ENCODE assay signal across 8 cellular contexts in genomic region chr4:121484633-121485032, GRCh38.
DNase-seq lines count a peak whose midpoint lies in the region; ATAC-seq lines count a peak whose summit lies in the region.

No MANE protein-coding gene starts in this region.

- no peaks in the 10 kb centered on the region for H3K9me3 Mint-ChIP-seq in activated CD4-positive, alpha-beta memory T cell treated with anti-CD3 and anti-CD28 coated beads for 36 hours
- no peaks in the 10 kb centered on the region for H3K9me3 Mint-ChIP-seq in activated CD4-positive, alpha-beta memory T cell treated with anti-CD3 and anti-CD28 coated beads, Interleukin-2, amount 10 ng/mL, durations not matched to agents 7 days and 5 days

- peaks cover 25% of the 10 kb centered on the region for H3K27me3 Mint-ChIP-seq in activated CD4-positive, alpha-beta memory T cell treated with anti-CD3 and anti-CD28 coated beads for 36 hours
- H3K27me3 Mint-ChIP-seq in activated CD4-positive, alpha-beta memory T cell treated with anti-CD3 and anti-CD28 coated beads, Interleukin-2, amount 10 ng/mL, durations not matched to agents 7 days and 5 days = peaks cover 30% of the 10 kb centered on the region
- peaks cover 59% of the 10 kb centered on the region for H3K27me3 Mint-ChIP-seq in T-helper 17 cell

- ATAC-seq in GM21515 (IDR thresholded peaks at IDR 0.05; ENCODE audit: unreplicated experiment) (peak; percentile 98), HG03565 (IDR thresholded peaks at IDR 0.05; ENCODE audit: unreplicated experiment) (peak; percentile 94), T-helper 17 cell (peak; percentile 56)

- no peaks in the 10 kb centered on the region for H3K9me3 ChIP-seq in T-helper 17 cell (ENCODE audit: control insufficient read depth, low read length, poor library complexity, severe bottlenecking)

- peak; percentile 31 for DNase-seq in activated CD4-positive, alpha-beta memory T cell treated with anti-CD3 and anti-CD28 coated beads for 36 hours
- DNase-seq in activated CD4-positive, alpha-beta memory T cell treated with anti-CD3 and anti-CD28 coated beads, Interleukin-2, amount 10 ng/mL, durations not matched to agents 7 days and 5 days = no peak
- no peak for DNase-seq in T-helper 17 cell
- peak; percentile 48 for DNase-seq in glomerular visceral epithelial cell (ENCODE audit: extremely low spot score)
- peak; percentile 15 for DNase-seq in smooth muscle cell of the brain vasculature (ENCODE audit: low read depth, low spot score)
- DNase-seq in NCI-H2029 treated with DMSO at 0.1 percent for 48 hours (lab: John Stamatoyannopoulos, UW) = no peak

- H3K4me1 Mint-ChIP-seq in activated CD4-positive, alpha-beta memory T cell treated with anti-CD3 and anti-CD28 coated beads for 36 hours (ENCODE audit: low read depth) = no peaks in the 10 kb centered on the region
- no peaks in the 10 kb centered on the region for H3K4me1 Mint-ChIP-seq in activated CD4-positive, alpha-beta memory T cell treated with anti-CD3 and anti-CD28 coated beads, Interleukin-2, amount 10 ng/mL, durations not matched to agents 7 days and 5 days
- no peaks in the 10 kb centered on the region for H3K4me1 Mint-ChIP-seq in T-helper 17 cell

- CTCF ChIA-PET in activated CD4-positive, alpha-beta memory T cell treated with anti-CD3 and anti-CD28 coated beads for 36 hours (lab: Charles Lee) = interaction anchor here (0.8 to 2.8 kb wide), 9 partner anchors 22 to 258 kb away, joined by 3 to 14 read pairs (median 4); no protein-coding TSS in a partner anchor
- CTCF ChIA-PET in activated CD4-positive, alpha-beta memory T cell treated with anti-CD3 and anti-CD28 coated beads, Interleukin-2, amount 10 ng/mL, durations not matched to agents 7 days and 5 days (lab: Charles Lee) = interaction anchor here (0.7 to 2.5 kb wide), 6 partner anchors 9 to 252 kb away, joined by 3 to 10 read pairs (median 7); no protein-coding TSS in a partner anchor

- H3K36me3 Mint-ChIP-seq in activated CD4-positive, alpha-beta memory T cell treated with anti-CD3 and anti-CD28 coated beads for 36 hours = no peaks in the 10 kb centered on the region
- H3K36me3 Mint-ChIP-seq in activated CD4-positive, alpha-beta memory T cell treated with anti-CD3 and anti-CD28 coated beads, Interleukin-2, amount 10 ng/mL, durations not matched to agents 7 days and 5 days (ENCODE audit: low read depth) = no peaks in the 10 kb centered on the region
- no peaks in the 10 kb centered on the region for H3K36me3 Mint-ChIP-seq in T-helper 17 cell (ENCODE audit: low read depth)

- H3K4me3 Mint-ChIP-seq in activated CD4-positive, alpha-beta memory T cell treated with anti-CD3 and anti-CD28 coated beads for 36 hours = no peak overlapping the region
- no peak overlapping the region for H3K4me3 Mint-ChIP-seq in activated CD4-positive, alpha-beta memory T cell treated with anti-CD3 and anti-CD28 coated beads, Interleukin-2, amount 10 ng/mL, durations not matched to agents 7 days and 5 days
- H3K4me3 Mint-ChIP-seq in T-helper 17 cell = no peak overlapping the region

- no peak overlapping the region for H3K27ac Mint-ChIP-seq in activated CD4-positive, alpha-beta memory T cell treated with anti-CD3 and anti-CD28 coated beads for 36 hours
- H3K27ac Mint-ChIP-seq in activated CD4-positive, alpha-beta memory T cell treated with anti-CD3 and anti-CD28 coated beads, Interleukin-2, amount 10 ng/mL, durations not matched to agents 7 days and 5 days = no peak overlapping the region
- H3K27ac Mint-ChIP-seq in T-helper 17 cell = no peak overlapping the region

- POLR2A ChIA-PET in activated CD4-positive, alpha-beta memory T cell treated with anti-CD3 and anti-CD28 coated beads for 36 hours (lab: Charles Lee) = interaction anchor here (1.0 kb wide), 1 partner anchor 172 kb away, joined by 3 read pairs; no protein-coding TSS in a partner anchor
- POLR2A ChIA-PET in activated CD4-positive, alpha-beta memory T cell treated with anti-CD3 and anti-CD28 coated beads, Interleukin-2, amount 10 ng/mL, durations not matched to agents 7 days and 5 days (lab: Charles Lee) = interaction anchor here (1.3 kb wide), 1 partner anchor 212 kb away, joined by 4 read pairs; the partner anchor contains the start of gene ANXA5

- intact Hi-C loops in activated CD4-positive, alpha-beta memory T cell treated with anti-CD3 and anti-CD28 coated beads for 36 hours (cut with micrococcal nuclease) = loop anchor here (1.0 to 2.0 kb wide), 2 partner anchors 172 to 242 kb away; no protein-coding TSS in a partner anchor

Comparison
In these comparisons a context has a peak if more than half of its experiments do, and no peak if none do; other contexts are left out.
1. DNase-seq: peak in activated CD4-positive, alpha-beta memory T cell treated with anti-CD3 and anti-CD28 coated beads for 36 hours (single experiment), glomerular visceral epithelial cell (single experiment) and smooth muscle cell of the brain vasculature (single experiment); none in activated CD4-positive, alpha-beta memory T cell treated with anti-CD3 and anti-CD28 coated beads, Interleukin-2, amount 10 ng/mL, durations not matched to agents 7 days and 5 days (single experiment), T-helper 17 cell (0 of 3) and NCI-H2029 treated with DMSO at 0.1 percent for 48 hours (single experiment).
2. Peak in every context shown above with its lines, with median percentiles within 50 percentile points of each other: ATAC-seq.